ENCODE assay signal across 19 cellular contexts in the genomic region with DNA sequence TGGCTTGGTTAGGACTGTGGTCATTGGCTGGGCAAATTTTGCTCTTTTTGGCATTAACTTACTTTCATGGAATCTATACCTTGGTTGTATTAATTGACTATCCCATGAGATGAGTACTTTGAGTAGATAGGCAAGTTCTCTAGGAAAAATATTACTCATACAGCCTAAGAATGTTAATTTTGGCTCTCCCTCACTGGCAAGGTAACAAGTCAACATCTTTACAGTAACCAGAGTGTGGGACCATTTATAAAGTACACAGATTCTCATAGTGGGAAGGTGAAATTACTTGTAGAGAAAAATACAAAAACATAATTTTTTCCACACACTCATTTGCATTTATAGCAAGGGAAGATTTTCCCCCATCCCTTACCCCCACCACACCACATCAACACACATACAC.
"Had no signal": no experiment of that assay in that cellular context is flagged by ENCODE, and none has a peak within 500 bp of the region (broad histone marks: within the 10 kb centered on the region; RNA-seq: fewer than 3 reads in every experiment).

No MANE protein-coding gene starts in this region.

- ATAC-seq: activated CD8-positive, alpha-beta memory T cell treated with anti-CD3 and anti-CD28 coated beads, Interleukin-2, amount 10 ng/mL, durations not matched to agents 7 days and 5 days; activated T-helper 17 cell treated with anti-CD3 and anti-CD28 coated beads, Interleukin-2, amount 50 U/mL, for 72 hours; gastrocnemius medialis; psoas muscle; right cardiac atrium had no signal

- H3K36me3 ChIP-seq: gastrocnemius medialis, left ventricle myocardium inferior, tibial nerve, uterus had no signal

- H3K9me3 ChIP-seq: gastrocnemius medialis, left ventricle myocardium inferior, psoas muscle, tibial nerve, uterus had no signal

- H3K27me3 ChIP-seq: gastrocnemius medialis, tibial nerve, uterus had no signal

- H3K4me3 ChIP-seq: coronary artery, gastrocnemius medialis, left ventricle myocardium inferior, psoas muscle, tibial nerve, uterus had no signal

- DNase-seq: activated CD4-positive, alpha-beta memory T cell treated with anti-CD3 and anti-CD28 coated beads, Interleukin-2, amount 10 ng/mL, durations not matched to agents 7 days and 5 days; activated CD4-positive, alpha-beta T cell treated with anti-CD3 and anti-CD28 coated beads for 48 hours; activated CD4-positive, CD25-positive, alpha-beta regulatory T cell; activated CD8-positive, alpha-beta memory T cell treated with anti-CD3 and anti-CD28 coated beads, Interleukin-2, amount 10 ng/mL, durations not matched to agents 7 days and 5 days; activated naive CD4-positive, alpha-beta T cell; activated naive CD8-positive, alpha-beta T cell treated with anti-CD3 and anti-CD28 coated beads for 36 hours; amniotic stem cell; erythroblast; gastrocnemius medialis; head of caudate nucleus; left ventricle myocardium inferior; psoas muscle; right cardiac atrium; stimulated activated CD4-positive, alpha-beta T cell treated with anti-CD3 and anti-CD28 coated beads, Interleukin-2, amount 100 ng/mL, for 24 hours; T1000; uterus had no signal

- H3K27ac ChIP-seq: coronary artery, left ventricle myocardium inferior, uterus had no signal
